In the genomic region with DNA sequence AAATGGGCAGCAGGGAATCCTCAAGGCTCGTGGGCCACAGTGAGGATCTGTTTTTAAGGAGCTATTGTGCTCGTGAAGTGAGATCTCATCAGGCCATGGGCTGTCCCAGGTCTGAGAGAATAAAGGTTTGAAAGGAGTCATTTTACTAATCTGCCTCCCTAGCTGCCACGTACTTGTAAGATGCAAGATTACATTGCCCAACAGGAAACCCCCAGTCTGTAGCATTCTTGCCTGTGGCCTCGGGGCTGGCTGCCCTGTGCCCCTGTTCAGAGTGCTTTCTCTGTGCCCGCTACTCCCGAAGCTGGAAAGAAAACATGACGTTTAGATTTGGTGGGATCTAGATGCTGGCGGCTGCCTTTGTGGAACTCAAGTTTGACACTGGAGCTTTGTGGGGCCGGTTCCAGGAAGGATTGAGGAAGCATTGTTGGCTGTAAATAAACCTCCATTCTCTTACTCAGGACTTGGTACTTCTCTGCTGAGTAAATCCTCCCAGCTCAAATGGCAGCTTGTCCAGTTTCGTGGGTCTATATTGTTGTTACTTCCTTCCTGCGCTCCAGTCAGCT, we compare ENCODE assay signal across 9 cellular contexts. TPM values are rescaled to one million over a fixed set of nuclear protein-coding genes. Genes with fewer than 3 reads are reported as not detected.
DNase-seq lines count a peak whose midpoint lies in the region; ATAC-seq lines count a peak whose summit lies in the region.
"Had no signal": no experiment of that assay in that cellular context is flagged by ENCODE, and none has a peak within 500 bp of the region (broad histone marks: within the 10 kb centered on the region; RNA-seq: fewer than 3 reads in every experiment).

No MANE protein-coding gene starts in this region.

- H3K4me3 ChIP-seq in thymus (ENCODE audit: low read length): no peak overlapping the region

- ATAC-seq in left lobe of liver: peak; percentile 26
- ATAC-seq: SK-N-SH treated with all-trans-retinoic acid at 6 μM for 48 hours had no signal

- H3K27me3 ChIP-seq in thymus (ENCODE audit: control insufficient read depth, insufficient read depth): no peaks in the 10 kb centered on the region

- H3K4me1 Mint-ChIP-seq in activated T-cell treated with anti-CD3 and anti-CD28 coated beads, Interleukin-2, amount 50 U/mL, for 24 hours (ENCODE audit: low read depth): peaks cover 84% of the 10 kb centered on the region
- peaks cover 69% of the 10 kb centered on the region for H3K4me1 Mint-ChIP-seq in activated naive CD8-positive, alpha-beta T cell treated with anti-CD3 and anti-CD28 coated beads for 36 hours

- no peaks in the 10 kb centered on the region for H3K9me3 ChIP-seq in thymus (ENCODE audit: control insufficient read depth)

- H3K9me3 Mint-ChIP-seq in activated T-cell treated with anti-CD3 and anti-CD28 coated beads, Interleukin-2, amount 50 U/mL, for 24 hours: no peaks in the 10 kb centered on the region
- H3K9me3 Mint-ChIP-seq in activated naive CD8-positive, alpha-beta T cell treated with anti-CD3 and anti-CD28 coated beads for 36 hours: no peaks in the 10 kb centered on the region

- WGBS in thymus: 64% methylated on average over 11 of the region's 11 CpGs

- peaks cover 8% of the 10 kb centered on the region for H3K36me3 ChIP-seq in thymus (ENCODE audit: control insufficient read depth, insufficient read depth)

- intact Hi-C loops in posterior cingulate gyrus (cut with DNase I): no loop called here

- H3K4me3 Mint-ChIP-seq in activated T-cell treated with anti-CD3 and anti-CD28 coated beads, Interleukin-2, amount 50 U/mL, for 24 hours: no peak overlapping the region
- H3K4me3 Mint-ChIP-seq in activated naive CD8-positive, alpha-beta T cell treated with anti-CD3 and anti-CD28 coated beads for 36 hours: no peak overlapping the region

- H3K27ac ChIP-seq in thymus (ENCODE audit: low read depth): peak overlapping the region; percentile 86

- H3K36me3 Mint-ChIP-seq in activated T-cell treated with anti-CD3 and anti-CD28 coated beads, Interleukin-2, amount 50 U/mL, for 24 hours (ENCODE audit: low read depth): peaks cover 93% of the 10 kb centered on the region
- H3K36me3 Mint-ChIP-seq in activated naive CD8-positive, alpha-beta T cell treated with anti-CD3 and anti-CD28 coated beads for 36 hours: peaks cover 21% of the 10 kb centered on the region

- peaks cover 61% of the 10 kb centered on the region for H3K4me1 ChIP-seq in thymus (ENCODE audit: control insufficient read depth, insufficient read depth, low read length)

- no peak for DNase-seq in activated T-cell treated with anti-CD3 and anti-CD28 coated beads, Interleukin-2, amount 50 U/mL, for 24 hours
- no peak for DNase-seq in activated T-cell treated with anti-CD3 and anti-CD28 coated beads, Interleukin-2, amount 50 U/mL, for 1 hour
- DNase-seq in activated naive CD8-positive, alpha-beta T cell treated with anti-CD3 and anti-CD28 coated beads for 36 hours: no peak
- DNase-seq in left lobe of liver (ENCODE audit: low spot score) (no peak), activated gamma-delta T cell treated with Interleukin-2 at 50 U/mL for 16 hours (no peak), posterior cingulate gyrus (no peak), HUDEP-2 (lab: John Stamatoyannopoulos, UW; ENCODE audit: unreplicated experiment in 76 of 76) (no peak)

- H3K27ac Mint-ChIP-seq in activated T-cell treated with anti-CD3 and anti-CD28 coated beads, Interleukin-2, amount 50 U/mL, for 24 hours: peak overlapping the region; percentile 94
- H3K27ac Mint-ChIP-seq in activated naive CD8-positive, alpha-beta T cell treated with anti-CD3 and anti-CD28 coated beads for 36 hours: peak overlapping the region; percentile 70

- H3K27me3 Mint-ChIP-seq in activated T-cell treated with anti-CD3 and anti-CD28 coated beads, Interleukin-2, amount 50 U/mL, for 24 hours: no peaks in the 10 kb centered on the region
- H3K27me3 Mint-ChIP-seq in activated naive CD8-positive, alpha-beta T cell treated with anti-CD3 and anti-CD28 coated beads for 36 hours: no peaks in the 10 kb centered on the region

RNA-seq across cellular contexts. Expression of a gene that starts 21.2 kb away (rescaled TPM):
- 100 to 1,000 TPM in 1 of 2 experiments, 10 to 100 TPM in 1; 93.4 to 101 TPM for total RNA-seq in activated naive CD8-positive, alpha-beta T cell treated with anti-CD3 and anti-CD28 coated beads for 36 hours
- 31.6 TPM for total RNA-seq in left lobe of liver
- 72.4 TPM for polyA plus RNA-seq in thymus

RNA-seq across cellular contexts. Expression of a gene that starts 21.3 kb away (rescaled TPM):
- 10 to 100 TPM; 31.4 to 32.6 TPM for total RNA-seq in activated naive CD8-positive, alpha-beta T cell treated with anti-CD3 and anti-CD28 coated beads for 36 hours
- total RNA-seq in left lobe of liver: 26.0 TPM
- polyA plus RNA-seq in thymus: 51.8 TPM

RNA-seq across cellular contexts. Expression of a gene that starts 33.0 kb away (rescaled TPM):
- 1 to 10 TPM in 1 of 2 experiments, under 1 TPM in 1; 0.64 to 1.4 TPM for total RNA-seq in activated naive CD8-positive, alpha-beta T cell treated with anti-CD3 and anti-CD28 coated beads for 36 hours
- total RNA-seq in left lobe of liver: 2.6 TPM
- polyA plus RNA-seq in thymus: 79.0 TPM

RNA-seq across cellular contexts. Expression of a gene that starts 55.1 kb away (rescaled TPM):
- total RNA-seq in activated naive CD8-positive, alpha-beta T cell treated with anti-CD3 and anti-CD28 coated beads for 36 hours: under 1 TPM; 0.14 to 0.16 TPM
- 0.13 TPM for total RNA-seq in left lobe of liver
- 7.3 TPM for polyA plus RNA-seq in thymus
